Comparison of ENCODE assay signal across 9 cellular contexts in genomic region chr14:29222671-29223268, GRCh38.
A peak's percentile ranks its signal among the peaks of the same experiment; 100 is the strongest.
DNase-seq lines count a peak whose midpoint lies in the region; ATAC-seq and TF ChIP-seq lines count a peak whose summit lies in the region.
"Had no signal": no experiment of that assay in that cellular context is flagged by ENCODE, and none has a peak within 500 bp of the region (broad histone marks: within the 10 kb centered on the region; RNA-seq: fewer than 3 reads in every experiment).

No MANE protein-coding gene starts in this region.

- no peaks in the 10 kb centered on the region for H3K27me3 Mint-ChIP-seq in T-cell
- H3K27me3 Mint-ChIP-seq in CD8-positive, alpha-beta memory T cell: no peaks in the 10 kb centered on the region

- no peak overlapping the region for H3K27ac Mint-ChIP-seq in T-cell
- no peak overlapping the region for H3K27ac Mint-ChIP-seq in CD8-positive, alpha-beta memory T cell

- CTCF ChIA-PET in RWPE1 (lab: Yijun Ruan, JAX) (no interaction called here), T-cell (lab: Charles Lee) (interaction anchor here in 1 of 2 donors (0.7 kb wide), 1 partner anchor 1388 kb away, joined by 3 read pairs; no protein-coding TSS in a partner anchor)
- CTCF ChIA-PET in CD8-positive, alpha-beta memory T cell (lab: Charles Lee): no interaction called here

- no peak overlapping the region for H3K4me3 ChIP-seq in CD8-positive, alpha-beta memory T cell (ENCODE audit: low read length)

- no peaks in the 10 kb centered on the region for H3K4me1 Mint-ChIP-seq in T-cell
- no peaks in the 10 kb centered on the region for H3K4me1 Mint-ChIP-seq in CD8-positive, alpha-beta memory T cell

- POLR2A ChIA-PET in RWPE1 (lab: Yijun Ruan, JAX; ENCODE audit: low non-redundant PET): no interaction called here
- POLR2A ChIA-PET in T-cell (lab: Charles Lee): interaction anchor here in 1 of 2 donors (0.6 kb wide), 1 partner anchor 17 kb away, joined by 4 read pairs; no protein-coding TSS in a partner anchor
- POLR2A ChIA-PET in CD8-positive, alpha-beta memory T cell (lab: Charles Lee): no interaction called here

- no peaks in the 10 kb centered on the region for H3K9me3 ChIP-seq in CD8-positive, alpha-beta memory T cell (ENCODE audit: low read length)

- peaks cover 0 to 30% (median 20%) of the 10 kb centered on the region in 3 donors for H3K9me3 Mint-ChIP-seq in T-cell
- peaks cover 4 to 50% (median 9%) of the 10 kb centered on the region in 5 donors for H3K9me3 Mint-ChIP-seq in CD8-positive, alpha-beta memory T cell

- ATAC-seq in T-cell (replicated peaks in 1 of 4): no peak

- TF ChIP-seq CTCF in C4-2B (conservative IDR thresholded peaks at IDR 0.05) (peak; percentile 89), RWPE1 (conservative IDR thresholded peaks at IDR 0.05; ENCODE audit: low read depth) (peak; percentile 61)

- no peaks in the 10 kb centered on the region for H3K36me3 Mint-ChIP-seq in T-cell
- H3K36me3 Mint-ChIP-seq in CD8-positive, alpha-beta memory T cell: no peaks in the 10 kb centered on the region

- no peaks in the 10 kb centered on the region for H3K36me3 ChIP-seq in CD8-positive, alpha-beta memory T cell (ENCODE audit: insufficient read depth, low read length)

- no peaks in the 10 kb centered on the region for H3K27me3 ChIP-seq in CD8-positive, alpha-beta memory T cell (ENCODE audit: insufficient read depth, low read length, poor library complexity, severe bottlenecking)

- DNase-seq in HuH-7 (ENCODE audit: low spot score): peak; percentile 2
- DNase-seq in RWPE1 (ENCODE audit: low spot score): peak; percentile 12
- peak; percentile 14 for DNase-seq in iPS-NIHi11 (ENCODE audit: low spot score)
- DNase-seq in T-cell: no peak
- DNase-seq in central memory CD4-positive, alpha-beta T cell: no peak
- no peak for DNase-seq in CD8-positive, alpha-beta memory T cell
- DNase-seq in activated CD4-positive, alpha-beta T cell treated with anti-CD3 and anti-CD28 coated beads, Interleukin-2, amount 50 U/mL, for 1 hour: no peak

- H3K27ac ChIP-seq in C4-2B (no peak overlapping the region), RWPE1 (no peak overlapping the region)
- H3K27ac ChIP-seq in CD8-positive, alpha-beta memory T cell (ENCODE audit: low read depth, low read length): no peak overlapping the region
- H3K27ac ChIP-seq: epithelial cell of prostate had no signal

- no peak overlapping the region for H3K4me3 Mint-ChIP-seq in T-cell
- H3K4me3 Mint-ChIP-seq in CD8-positive, alpha-beta memory T cell: no peak overlapping the region

- H3K4me1 ChIP-seq in CD8-positive, alpha-beta memory T cell (ENCODE audit: insufficient read depth, low read length): no peaks in the 10 kb centered on the region

Comparison
In these comparisons a context has a peak if more than half of its experiments do, and no peak if none do; other contexts are left out.
1. DNase-seq: peak in HuH-7 (single experiment), RWPE1 (single experiment) and iPS-NIHi11 (single experiment); none in T-cell (0 of 34), central memory CD4-positive, alpha-beta T cell (single experiment), CD8-positive, alpha-beta memory T cell (0 of 5) and activated CD4-positive, alpha-beta T cell treated with anti-CD3 and anti-CD28 coated beads, Interleukin-2, amount 50 U/mL, for 1 hour (single experiment).